ENCODE assay signal across 1 cellular context in the genomic region with DNA sequence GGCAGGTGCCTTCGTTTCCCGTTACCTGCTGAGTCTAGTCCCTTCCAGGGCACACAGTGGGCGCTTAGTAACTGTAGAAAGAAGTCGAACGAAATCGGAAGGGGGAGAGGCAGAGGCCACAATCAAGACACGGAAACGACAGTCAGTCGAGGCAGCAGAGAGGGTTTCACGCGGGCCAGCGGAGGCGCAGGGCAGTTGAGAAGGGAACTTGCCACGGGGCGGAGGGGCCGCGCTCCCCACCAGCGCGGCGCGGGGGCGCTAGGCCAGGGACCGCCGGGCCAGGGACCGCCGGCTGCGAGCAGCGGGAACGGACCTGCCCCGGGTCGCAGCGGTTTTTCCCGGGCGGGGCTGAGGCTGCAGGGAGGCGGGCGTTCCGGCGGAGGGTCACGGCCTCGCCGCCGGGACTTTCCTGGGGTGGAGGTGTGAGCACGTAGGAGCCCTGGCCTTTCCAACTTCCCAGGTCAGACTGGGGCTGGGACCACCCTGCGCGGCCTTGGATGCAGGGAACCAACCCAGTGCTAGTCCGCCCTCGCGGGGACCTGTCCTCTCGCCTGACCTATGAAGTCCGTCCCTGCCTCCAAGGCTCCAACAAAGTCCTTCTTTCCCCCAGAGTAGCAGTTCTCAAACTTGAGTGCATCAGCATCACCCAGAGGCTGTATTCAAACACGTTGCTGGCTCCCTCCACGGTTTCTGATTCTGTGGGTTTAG.
TF ChIP-seq lines count a peak whose summit lies in the region.

No MANE protein-coding gene starts in this region.

TF ChIP-seq in SK-N-SH treated with all-trans-retinoic acid at 6 μM for 48 hours, 23 proteins besides CTCF, POLR2A, EP300 and RAD21 (continued from another document):
- no peak for TF ChIP-seq POU6F1 (CRISPR knock-in tag; IDR thresholded peaks at IDR 0.05; ENCODE audit: borderline replicate concordance, low read depth)
- TF ChIP-seq, protein P1, sequence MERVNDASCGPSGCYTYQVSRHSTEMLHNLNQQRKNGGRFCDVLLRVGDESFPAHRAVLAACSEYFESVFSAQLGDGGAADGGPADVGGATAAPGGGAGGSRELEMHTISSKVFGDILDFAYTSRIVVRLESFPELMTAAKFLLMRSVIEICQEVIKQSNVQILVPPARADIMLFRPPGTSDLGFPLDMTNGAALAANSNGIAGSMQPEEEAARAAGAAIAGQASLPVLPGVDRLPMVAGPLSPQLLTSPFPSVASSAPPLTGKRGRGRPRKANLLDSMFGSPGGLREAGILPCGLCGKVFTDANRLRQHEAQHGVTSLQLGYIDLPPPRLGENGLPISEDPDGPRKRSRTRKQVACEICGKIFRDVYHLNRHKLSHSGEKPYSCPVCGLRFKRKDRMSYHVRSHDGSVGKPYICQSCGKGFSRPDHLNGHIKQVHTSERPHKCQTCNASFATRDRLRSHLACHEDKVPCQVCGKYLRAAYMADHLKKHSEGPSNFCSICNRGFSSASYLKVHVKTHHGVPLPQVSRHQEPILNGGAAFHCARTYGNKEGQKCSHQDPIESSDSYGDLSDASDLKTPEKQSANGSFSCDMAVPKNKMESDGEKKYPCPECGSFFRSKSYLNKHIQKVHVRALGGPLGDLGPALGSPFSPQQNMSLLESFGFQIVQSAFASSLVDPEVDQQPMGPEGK (CRISPR knock-in tag; IDR thresholded peaks at IDR 0.05; ENCODE audit: borderline replicate concordance): no peak
